In genomic region chr22:35411112-35411511, GRCh38 we compare ENCODE assay signal across 8 cellular contexts. TPM values are rescaled to one million over a fixed set of nuclear protein-coding genes. Genes with fewer than 3 reads are reported as not detected.
A peak's percentile ranks its signal among the peaks of the same experiment; 100 is the strongest.
DNase-seq lines count a peak whose midpoint lies in the region; ATAC-seq and TF ChIP-seq lines count a peak whose summit lies in the region.

No MANE protein-coding gene starts in this region.

- H3K4me1 ChIP-seq in HCT116 (ENCODE audit: control insufficient read depth in 1 of 2, insufficient read depth in 2 of 2, low read length in 2 of 2) (no peaks in the 10 kb centered on the region), osteoblast (ENCODE audit: insufficient read depth, low read length) (no peaks in the 10 kb centered on the region), ascending aorta (no peaks in the 10 kb centered on the region)

- H3K27me3 ChIP-seq in HCT116 (ENCODE audit: insufficient read depth, low read length) (no peaks in the 10 kb centered on the region), osteoblast (ENCODE audit: insufficient read depth, low read length) (no peaks in the 10 kb centered on the region), ascending aorta (no peaks in the 10 kb centered on the region)

- no TSS peak for BruUV-seq in HCT116 (replicated peaks; lab: Mats Ljungman, UMichigan)

- RAD21 ChIA-PET in HCT116 (lab: Charles Lee; ENCODE audit: low non-redundant PET in 1 of 2, low total read pairs in 2 of 2, uncharacterized antibody in 2 of 2, unreplicated experiment in 2 of 2), result no interaction called here

- no peaks in the 10 kb centered on the region for H3K9me2 ChIP-seq in HCT116 (ENCODE audit: insufficient read depth)

- H3K4me3 ChIP-seq in HCT116 (replicated peaks in 1 of 2; ENCODE audit: low read depth in 1 of 2, low read length in 2 of 2) (no peak overlapping the region), osteoblast (ENCODE audit: insufficient read depth, low read length) (no peak overlapping the region), ascending aorta (no peak overlapping the region)

- no peak for TF ChIP-seq POLR2A in HCT116 (IDR thresholded peaks at IDR 0.05; ENCODE audit: borderline replicate concordance, extremely low read depth, insufficient read depth, insufficient read length)

- H3K4me1 Mint-ChIP-seq in activated T-cell treated with anti-CD3 and anti-CD28 coated beads, Interleukin-2, amount 50 U/mL, for 24 hours (ENCODE audit: low read depth), result peaks cover 12% of the 10 kb centered on the region
- peaks cover 40% of the 10 kb centered on the region for H3K4me1 Mint-ChIP-seq in activated naive CD8-positive, alpha-beta T cell treated with anti-CD3 and anti-CD28 coated beads, Interleukin-2, amount 10 ng/mL, durations not matched to agents 7 days and 5 days

- H4K20me1 ChIP-seq in HCT116 (ENCODE audit: insufficient read depth), result no peaks in the 10 kb centered on the region
- no peaks in the 10 kb centered on the region for H4K20me1 ChIP-seq in osteoblast (ENCODE audit: insufficient read depth, low read length)

- H3K36me3 ChIP-seq in HCT116 (ENCODE audit: control insufficient read depth in 1 of 2, insufficient read depth in 2 of 2, low read length in 2 of 2) (peaks cover 58 to 80% of the 10 kb centered on the region in 2 experiments), osteoblast (ENCODE audit: insufficient read depth, low read length) (peaks cover 34% of the 10 kb centered on the region), ascending aorta (peaks cover 60 to 88% of the 10 kb centered on the region in 2 donors)

- H3K9me3 ChIP-seq in HCT116 (ENCODE audit: control insufficient read depth in 1 of 2, insufficient read depth in 1 of 2, low read depth in 1 of 2, low read length in 2 of 2) (no peaks in the 10 kb centered on the region), osteoblast (ENCODE audit: low read depth, low read length) (no peaks in the 10 kb centered on the region), ascending aorta (no peaks in the 10 kb centered on the region)

- H2AFZ ChIP-seq in HCT116 (ENCODE audit: low read depth, low read length, poor library complexity, severe bottlenecking), result no peak overlapping the region
- no peak overlapping the region for H2AFZ ChIP-seq in osteoblast (ENCODE audit: low read length)

- H3K4me2 ChIP-seq in HCT116 (ENCODE audit: low read length) (no peak overlapping the region), osteoblast (ENCODE audit: insufficient read depth, low read length) (no peak overlapping the region)

- CTCF ChIA-PET in HCT116 (lab: Charles Lee), result no interaction called here

- DNase-seq in activated T-cell treated with anti-CD3 and anti-CD28 coated beads, Interleukin-2, amount 50 U/mL, for 24 hours, result no peak
- DNase-seq in activated T-cell treated with anti-CD3 and anti-CD28 coated beads, Interleukin-2, amount 50 U/mL, for 48 hours, result no peak
- DNase-seq in HCT116 (ENCODE audit: low read depth, low spot score), result no peak
- no peak for DNase-seq in activated naive CD8-positive, alpha-beta T cell treated with anti-CD3 and anti-CD28 coated beads, Interleukin-2, amount 10 ng/mL, durations not matched to agents 7 days and 5 days
- DNase-seq in osteoblast (ENCODE audit: insufficient read length, low spot score, missing footprints), result peak; percentile 46
- DNase-seq in ascending aorta (ENCODE audit: low spot score in 2 of 2), result no peak
- DNase-seq in NK-92 treated with Interleukin-12 subunit alpha and Interleukin-12 subunit beta, amount 100 ng/mL, for 24 hours (lab: John Stamatoyannopoulos, UW), result no peak

- H3K4me3 Mint-ChIP-seq in activated T-cell treated with anti-CD3 and anti-CD28 coated beads, Interleukin-2, amount 50 U/mL, for 24 hours, result no peak overlapping the region
- H3K4me3 Mint-ChIP-seq in activated naive CD8-positive, alpha-beta T cell treated with anti-CD3 and anti-CD28 coated beads, Interleukin-2, amount 10 ng/mL, durations not matched to agents 7 days and 5 days, result no peak overlapping the region

- 0 out of 2 replicates have a peak, but pooled peaks have one; percentile 20 for ATAC-seq in HCT116
- ATAC-seq in activated naive CD8-positive, alpha-beta T cell treated with anti-CD3 and anti-CD28 coated beads, Interleukin-2, amount 10 ng/mL, durations not matched to agents 7 days and 5 days (ENCODE audit: low read depth), result no peak
- no peak for ATAC-seq in SK-N-SH treated with all-trans-retinoic acid at 6 μM for 48 hours

- H3K36me3 Mint-ChIP-seq in activated T-cell treated with anti-CD3 and anti-CD28 coated beads, Interleukin-2, amount 50 U/mL, for 24 hours (ENCODE audit: low read depth), result peaks cover 99% of the 10 kb centered on the region
- H3K36me3 Mint-ChIP-seq in activated naive CD8-positive, alpha-beta T cell treated with anti-CD3 and anti-CD28 coated beads, Interleukin-2, amount 10 ng/mL, durations not matched to agents 7 days and 5 days, result peaks cover 31% of the 10 kb centered on the region

- no peaks in the 10 kb centered on the region for H3K27me3 Mint-ChIP-seq in activated T-cell treated with anti-CD3 and anti-CD28 coated beads, Interleukin-2, amount 50 U/mL, for 24 hours
- no peaks in the 10 kb centered on the region for H3K27me3 Mint-ChIP-seq in activated naive CD8-positive, alpha-beta T cell treated with anti-CD3 and anti-CD28 coated beads, Interleukin-2, amount 10 ng/mL, durations not matched to agents 7 days and 5 days

- intact Hi-C loops in HCT116 (cut with micrococcal nuclease) (no loop called here), ascending aorta (cut with DNase I) (no loop called here)

- H3K79me2 ChIP-seq in HCT116 (ENCODE audit: insufficient read depth, low read length), result peaks cover 7% of the 10 kb centered on the region; the same call in 1 of the 2 replicates
- no peaks in the 10 kb centered on the region for H3K79me2 ChIP-seq in osteoblast (ENCODE audit: insufficient read depth, low read length)

- H3K9ac ChIP-seq in HCT116 (ENCODE audit: low read length), result no peak overlapping the region

- TF ChIP-seq CTCF in HCT116 (IDR thresholded peaks at IDR 0.05 in 2 of 3, conservative IDR thresholded peaks at IDR 0.05 in 1 of 3; ENCODE audit: borderline replicate concordance in 1 of 3, insufficient read depth in 1 of 3, low read depth in 2 of 3, low read length in 2 of 3) (no peak), osteoblast (IDR thresholded peaks at IDR 0.05; ENCODE audit: extremely low read depth, low read depth, low read length) (no peak), ascending aorta (IDR thresholded peaks at IDR 0.05) (no peak)

- POLR2A ChIA-PET in HCT116 (lab: Charles Lee), result interaction anchor here (1.6 kb wide), 1 partner anchor 8 kb away, joined by 3 read pairs; no protein-coding TSS in a partner anchor
- POLR2A ChIA-PET in activated naive CD8-positive, alpha-beta T cell treated with anti-CD3 and anti-CD28 coated beads, Interleukin-2, amount 10 ng/mL, durations not matched to agents 7 days and 5 days (lab: Charles Lee), result interaction anchor here (0.5 kb wide), 1 partner anchor 12 kb away, joined by 3 read pairs; no protein-coding TSS in a partner anchor

- H3K27ac Mint-ChIP-seq in activated T-cell treated with anti-CD3 and anti-CD28 coated beads, Interleukin-2, amount 50 U/mL, for 24 hours, result peak overlapping the region; percentile 66
- peak overlapping the region; percentile 59 for H3K27ac Mint-ChIP-seq in activated naive CD8-positive, alpha-beta T cell treated with anti-CD3 and anti-CD28 coated beads, Interleukin-2, amount 10 ng/mL, durations not matched to agents 7 days and 5 days

- H3K9me3 Mint-ChIP-seq in activated T-cell treated with anti-CD3 and anti-CD28 coated beads, Interleukin-2, amount 50 U/mL, for 24 hours, result no peaks in the 10 kb centered on the region
- no peaks in the 10 kb centered on the region for H3K9me3 Mint-ChIP-seq in activated naive CD8-positive, alpha-beta T cell treated with anti-CD3 and anti-CD28 coated beads, Interleukin-2, amount 10 ng/mL, durations not matched to agents 7 days and 5 days

- H3K27ac ChIP-seq in HCT116 (ENCODE audit: low read depth, low read length), result no peak overlapping the region
- no peak overlapping the region for H3K27ac ChIP-seq in osteoblast (ENCODE audit: low read depth, low read length)
- no peak overlapping the region for H3K27ac ChIP-seq in ascending aorta

- TF ChIP-seq RAD21 in HCT116 (IDR thresholded peaks at IDR 0.05; ENCODE audit: low read depth), result no peak

TF ChIP-seq in HCT116, 20 proteins besides CTCF, POLR2A, EP300 and RAD21 (continues in another document):
- TF ChIP-seq CBX3 (IDR thresholded peaks at IDR 0.05; ENCODE audit: low read depth), result no peak
- TF ChIP-seq POLR2AphosphoS5 (IDR thresholded peaks at IDR 0.05; ENCODE audit: low read depth, low read length), result no peak
- TF ChIP-seq MAX (IDR thresholded peaks at IDR 0.05), result no peak
- no peak for TF ChIP-seq TCF7L2 (IDR thresholded peaks at IDR 0.05; ENCODE audit: borderline replicate concordance, extremely low read depth, insufficient read depth, insufficient read length)
- no peak for TF ChIP-seq FOSL1 (IDR thresholded peaks at IDR 0.05; ENCODE audit: low read depth)
- TF ChIP-seq ZFX (IDR thresholded peaks at IDR 0.05), result no peak
- no peak for TF ChIP-seq EZH2phosphoT487 (IDR thresholded peaks at IDR 0.05; ENCODE audit: borderline replicate concordance)

TF ChIP-seq in SK-N-SH treated with all-trans-retinoic acid at 6 μM for 48 hours, 23 proteins besides CTCF, POLR2A, EP300 and RAD21 (continues in another document):
- no peak for TF ChIP-seq ISL1 (CRISPR knock-in tag; IDR thresholded peaks at IDR 0.05)
- no peak for TF ChIP-seq ZNF8 (CRISPR knock-in tag; IDR thresholded peaks at IDR 0.05)
- no peak for TF ChIP-seq ESRRG (CRISPR knock-in tag; IDR thresholded peaks at IDR 0.05)
- TF ChIP-seq GLIS3 (CRISPR knock-in tag; IDR thresholded peaks at IDR 0.05), result no peak

RNA-seq across cellular contexts. Expression of gene MCM5, which starts 11.2 kb away (rescaled TPM):
- total RNA-seq in HCT116 (2021; ENCODE audit: unreplicated experiment) (194 TPM), osteoblast (12.7 and 13.6 TPM in 2 replicates), ascending aorta (31.1 TPM)
- 94.9 and 97.0 TPM in 2 replicates for polyA plus RNA-seq in HCT116 (2012)
- total RNA-seq in activated naive CD8-positive, alpha-beta T cell treated with anti-CD3 and anti-CD28 coated beads, Interleukin-2, amount 10 ng/mL, durations not matched to agents 7 days and 5 days, result 100 to 1,000 TPM; 194 to 221 TPM

RNA-seq across cellular contexts. Expression of gene HMOX1, which starts 30.2 kb away (rescaled TPM):
- total RNA-seq in HCT116 (2021; ENCODE audit: unreplicated experiment), result 26.4 TPM
- polyA plus RNA-seq in HCT116 (2012), result 17.6 and 20.2 TPM in 2 replicates
- total RNA-seq in activated naive CD8-positive, alpha-beta T cell treated with anti-CD3 and anti-CD28 coated beads, Interleukin-2, amount 10 ng/mL, durations not matched to agents 7 days and 5 days, result 1 to 10 TPM; 5.2 to 7.3 TPM
- 411 and 475 TPM in 2 replicates for total RNA-seq in osteoblast
- 27.1 TPM for total RNA-seq in ascending aorta

Comparison
In these comparisons a context has a peak if more than half of its experiments do, and no peak if none do; other contexts are left out.
1. RNA of gene HMOX1, which starts 30.2 kb away (total RNA-seq): 411 to 475 TPM in osteoblast; 27.1 TPM in ascending aorta (single experiment), 26.4 TPM in HCT116 (single experiment) and 5.2 to 7.3 TPM in activated naive CD8-positive, alpha-beta T cell treated with anti-CD3 and anti-CD28 coated beads, Interleukin-2, amount 10 ng/mL, durations not matched to agents 7 days and 5 days; every median in the first group is over 10 times any median in the second.